Comparison of ENCODE assay signal across 28 cellular contexts in genomic region chr1:226204198-226204597, GRCh38. TPM values are rescaled to one million over a fixed set of nuclear protein-coding genes. Genes with fewer than 3 reads are reported as not detected.
"Had no signal": no experiment of that assay in that cellular context is flagged by ENCODE, and none has a peak within 500 bp of the region (broad histone marks: within the 10 kb centered on the region; RNA-seq: fewer than 3 reads in every experiment).

No MANE protein-coding gene starts in this region.

- ATAC-seq: esophagus mucosa; left lobe of liver; mucosa of descending colon; natural killer cell treated with Interleukin-12 subunit alpha and Interleukin-12 subunit beta and Interleukin-15 and Interleukin-18, amount 100 ng/mL, for 72 hours; sciatic nerve; stimulated activated memory B cell treated with anti-CD40 and anti-IgM and Interleukin-4, amounts not matched to agents 10 μg/mL and 1 μg/mL and 100 μg/mL, for 72 hours had no signal

- H3K27me3 Mint-ChIP-seq: memory B cell; naive B cell; stimulated activated memory B cell treated with anti-CD40 and anti-IgM and Interleukin-4, amounts not matched to agents 10 μg/mL and 1 μg/mL and 100 μg/mL, for 72 hours had no signal

- H3K36me3 ChIP-seq: colonic mucosa, prostate gland, right atrium auricular region, thoracic aorta, tibial nerve, upper lobe of left lung had no signal

- H3K4me3 Mint-ChIP-seq: dendritic cell treated with granulocyte-macrophage colony-stimulating factor and Interleukin-4, amounts not matched to agents 40 ng/mL and 50 ng/mL, for 4 days; endodermal cell; memory B cell; mesothelial cell of epicardium; naive B cell; natural killer cell treated with Interleukin-12 subunit alpha and Interleukin-12 subunit beta and Interleukin-15 and Interleukin-18, amount 100 ng/mL, for 72 hours; neural crest cell; stimulated activated memory B cell treated with anti-CD40 and anti-IgM and Interleukin-4, amounts not matched to agents 10 μg/mL and 1 μg/mL and 100 μg/mL, for 72 hours had no signal

- H3K4me3 ChIP-seq: colonic mucosa, lung, mucosa of descending colon, prostate gland, right atrium auricular region, thoracic aorta, tibial nerve, upper lobe of left lung had no signal

- H3K4me1 ChIP-seq: colonic mucosa, prostate gland, right atrium auricular region, tibial nerve, upper lobe of left lung had no signal

- DNase-seq: colonic mucosa; effector CD8-positive, alpha-beta T cell; foreskin fibroblast; kidney; mucosa of descending colon; naive B cell; stimulated activated CD4-positive, alpha-beta T cell treated with anti-CD3 and anti-CD28 coated beads, Interleukin-2, amount 100 ng/mL, for 24 hours; stimulated activated CD4-positive, alpha-beta T cell treated with anti-CD3 and anti-CD28 coated beads, Interleukin-4, amount 100 ng/mL, for 4 hours; stimulated activated naive CD8-positive, alpha-beta T cell treated with anti-CD3 and anti-CD28 coated beads, Interleukin-15, Interleukin-2, amounts not matched to agents 100 U/mL and 50 U/mL, for 24 hours; upper lobe of left lung had no signal

- H3K27ac ChIP-seq: colonic mucosa, epithelial cell of prostate, prostate gland, right atrium auricular region, thoracic aorta, tibial nerve, upper lobe of left lung had no signal

- H3K36me3 Mint-ChIP-seq: memory B cell; mesothelial cell of epicardium; naive B cell; natural killer cell treated with Interleukin-12 subunit alpha and Interleukin-12 subunit beta and Interleukin-15 and Interleukin-18, amount 100 ng/mL, for 72 hours; stimulated activated memory B cell treated with anti-CD40 and anti-IgM and Interleukin-4, amounts not matched to agents 10 μg/mL and 1 μg/mL and 100 μg/mL, for 72 hours had no signal

- H3K9me3 ChIP-seq: colonic mucosa, mucosa of descending colon, prostate gland, right atrium auricular region, thoracic aorta, tibial nerve, upper lobe of left lung had no signal

- H3K4me1 Mint-ChIP-seq: mesothelial cell of epicardium, neural crest cell had no signal

- H3K27me3 ChIP-seq: colonic mucosa, right atrium auricular region, tibial nerve, upper lobe of left lung had no signal

- H3K9me3 Mint-ChIP-seq: dendritic cell treated with granulocyte-macrophage colony-stimulating factor and Interleukin-4, amounts not matched to agents 40 ng/mL and 50 ng/mL, for 4 days; endodermal cell; mesothelial cell of epicardium; naive B cell; natural killer cell treated with Interleukin-12 subunit alpha and Interleukin-12 subunit beta and Interleukin-15 and Interleukin-18, amount 100 ng/mL, for 72 hours; stimulated activated memory B cell treated with anti-CD40 and anti-IgM and Interleukin-4, amounts not matched to agents 10 μg/mL and 1 μg/mL and 100 μg/mL, for 72 hours had no signal

- H3K27ac Mint-ChIP-seq: dendritic cell treated with granulocyte-macrophage colony-stimulating factor and Interleukin-4, amounts not matched to agents 40 ng/mL and 50 ng/mL, for 4 days; endodermal cell; memory B cell; mesothelial cell of epicardium; natural killer cell treated with Interleukin-12 subunit alpha and Interleukin-12 subunit beta and Interleukin-15 and Interleukin-18, amount 100 ng/mL, for 72 hours; stimulated activated memory B cell treated with anti-CD40 and anti-IgM and Interleukin-4, amounts not matched to agents 10 μg/mL and 1 μg/mL and 100 μg/mL, for 72 hours had no signal

RNA-seq across cellular contexts. Expression of gene MIXL1, which starts 19.3 kb away (rescaled TPM):
- total RNA-seq: colonic mucosa; esophagus mucosa; left lobe of liver; natural killer cell treated with Interleukin-12 subunit alpha and Interleukin-12 subunit beta and Interleukin-15 and Interleukin-18, amount 100 ng/mL, for 72 hours; osteoblast; right atrium auricular region; sciatic nerve; thoracic aorta; tibial nerve had no signal
- polyA plus RNA-seq: liver had no signal
